Comparison of ENCODE assay signal across 16 cellular contexts in genomic region chr1:85149805-85150204, GRCh38. TPM values are rescaled to one million over a fixed set of nuclear protein-coding genes. Genes with fewer than 3 reads are reported as not detected.
A peak's percentile ranks its signal among the peaks of the same experiment; 100 is the strongest.
DNase-seq lines count a peak whose midpoint lies in the region; ATAC-seq, FAIRE-seq and TF ChIP-seq lines count a peak whose summit lies in the region.
"Had no signal": no experiment of that assay in that cellular context is flagged by ENCODE, and none has a peak within 500 bp of the region (broad histone marks: within the 10 kb centered on the region; RNA-seq: fewer than 3 reads in every experiment).

No MANE protein-coding gene starts in this region.

- TF ChIP-seq CTCF in GM12878 (IDR thresholded peaks at IDR 0.05 in 2 of 3, conservative IDR thresholded peaks at IDR 0.05 in 1 of 3; ENCODE audit: control insufficient read depth in 2 of 3, extremely low read depth in 1 of 3, insufficient read depth in 1 of 3, low read depth in 3 of 3, low read length in 3 of 3) = no peak
- TF ChIP-seq CTCF in left ventricle myocardium inferior (IDR thresholded peaks at IDR 0.05; ENCODE audit: borderline replicate concordance) = no peak
- TF ChIP-seq CTCF in psoas muscle (IDR thresholded peaks at IDR 0.05) = no peak
- TF ChIP-seq CTCF in mammary epithelial cell (conservative IDR thresholded peaks at IDR 0.05 in 1 of 2, IDR thresholded peaks at IDR 0.05 in 1 of 2; ENCODE audit: extremely low read depth in 1 of 2, insufficient read depth in 1 of 2, low read depth in 1 of 2, low read length in 2 of 2) = no peak

- no peak for TF ChIP-seq EP300 in GM12878 (IDR thresholded peaks at IDR 0.05; ENCODE audit: borderline replicate concordance in 1 of 2, control insufficient read depth in 1 of 2, low read depth in 2 of 2, low read length in 2 of 2)

- H3K4me3 ChIP-seq in GM12878 (no peak overlapping the region), left ventricle myocardium inferior (no peak overlapping the region), psoas muscle (no peak overlapping the region), mammary epithelial cell (replicated peaks in 1 of 3; ENCODE audit: insufficient read depth in 1 of 3, low read depth in 2 of 3, low read length in 3 of 3) (no peak overlapping the region)
- H3K4me3 ChIP-seq: A549, SJCRH30 had no signal

- H3K79me2 ChIP-seq in GM12878 (ENCODE audit: control insufficient read depth, insufficient read depth, low read length) (no peaks in the 10 kb centered on the region), mammary epithelial cell (ENCODE audit: insufficient read depth, low read length) (no peaks in the 10 kb centered on the region)

- WGBS in GM12878 (ENCODE audit: insufficient coverage, insufficient replicate concordance, low lambda C conversion rate, missing lambda C conversion rate) = 25% methylated on average over 2 of the region's 2 CpGs
- 27 to 40% (median 30%) methylated on average over 2 of the region's 2 CpGs for WGBS in psoas muscle, 3 donors
- 73% methylated on average over 2 of the region's 2 CpGs for WGBS in mammary epithelial cell (ENCODE audit: low coverage, missing lambda C conversion rate)

- no peak for TF ChIP-seq RAD21 in GM12878 (IDR thresholded peaks at IDR 0.05; ENCODE audit: insufficient read depth, low read depth, low read length)

- H3K27ac Mint-ChIP-seq in stimulated activated memory B cell treated with anti-CD40 and anti-IgM and Interleukin-4, amounts not matched to agents 10 μg/mL and 1 μg/mL and 100 μg/mL, for 72 hours = no peak overlapping the region

- peaks cover 12% of the 10 kb centered on the region for H3K4me1 Mint-ChIP-seq in stimulated activated memory B cell treated with anti-CD40 and anti-IgM and Interleukin-4, amounts not matched to agents 10 μg/mL and 1 μg/mL and 100 μg/mL, for 72 hours

- in situ Hi-C loops in GM12878 (cut with MboI) (no loop called here), mammary epithelial cell (cut with MboI; ENCODE audit: low sequenced_read_pairs in 2 of 2) (no loop called here)

- TF ChIP-seq POLR2A in GM12878 (IDR thresholded peaks at IDR 0.05; ENCODE audit: low read depth, low read length) = no peak

- peak; percentile 50 for DNase-seq in Right ventricle myocardium inferior (ENCODE audit: missing footprints)
- no peak for DNase-seq in cardiac septum (ENCODE audit: low spot score)
- no peak for DNase-seq in GM12878 (ENCODE audit: low read depth, low spot score)
- DNase-seq in left ventricle myocardium inferior = no peak
- DNase-seq in psoas muscle = no peak
- DNase-seq in mammary epithelial cell = no peak
- DNase-seq: COR-L47, NCI-H1417, NCI-H2029, NCI-H2171 treated with DMSO at 0.1 percent for 48 hours, SJCRH30 had no signal

- H4K20me1 ChIP-seq in GM12878 (ENCODE audit: control insufficient read depth, insufficient read depth) (no peaks in the 10 kb centered on the region), mammary epithelial cell (ENCODE audit: insufficient read depth, low read length) (no peaks in the 10 kb centered on the region)

- no peaks in the 10 kb centered on the region for H3K9me3 ChIP-seq in GM12878 (replicated peaks; ENCODE audit: control insufficient read depth, insufficient read depth, low read length)
- H3K9me3 ChIP-seq in left ventricle myocardium inferior (replicated peaks) = no peaks in the 10 kb centered on the region
- no peaks in the 10 kb centered on the region for H3K9me3 ChIP-seq in psoas muscle
- H3K9me3 ChIP-seq in mammary epithelial cell (replicated peaks; ENCODE audit: insufficient read depth, low read length) = no peaks in the 10 kb centered on the region
- H3K9me3 ChIP-seq: A549, SJCRH30 had no signal

- H3K9ac ChIP-seq in GM12878 (ENCODE audit: control insufficient read depth, insufficient read depth, low read length) = no peak overlapping the region
- no peak overlapping the region for H3K9ac ChIP-seq in mammary epithelial cell (ENCODE audit: insufficient read depth, low read length)

- H2AFZ ChIP-seq in GM12878 (ENCODE audit: control insufficient read depth, low read depth, low read length) (peak overlapping the region; percentile 29), mammary epithelial cell (ENCODE audit: low read depth, low read length) (no peak overlapping the region)

- SMC1A ChIA-PET in GM12878 (lab: Charles Lee; ENCODE audit: uncharacterized antibody, unreplicated experiment) = no interaction called here

- H3K4me1 ChIP-seq in GM12878 (ENCODE audit: control insufficient read depth, insufficient read depth, low read length) = peaks cover 25% of the 10 kb centered on the region
- peaks cover 36% of the 10 kb centered on the region for H3K4me1 ChIP-seq in left ventricle myocardium inferior
- H3K4me1 ChIP-seq in psoas muscle = peaks cover 11% of the 10 kb centered on the region
- no peaks in the 10 kb centered on the region for H3K4me1 ChIP-seq in mammary epithelial cell (ENCODE audit: insufficient read depth, low read length)
- H3K4me1 ChIP-seq: A549 had no signal

- H3K27me3 Mint-ChIP-seq in stimulated activated memory B cell treated with anti-CD40 and anti-IgM and Interleukin-4, amounts not matched to agents 10 μg/mL and 1 μg/mL and 100 μg/mL, for 72 hours = no peaks in the 10 kb centered on the region

- dilution Hi-C loops in mammary epithelial cell (cut with HindIII; ENCODE audit: low sequenced_read_pairs) = no loop called here

- H3K36me3 ChIP-seq in GM12878 (ENCODE audit: control insufficient read depth in 2 of 2, insufficient read depth in 2 of 2, low read length in 1 of 2) (no peaks in the 10 kb centered on the region), left ventricle myocardium inferior (no peaks in the 10 kb centered on the region), psoas muscle (ENCODE audit: insufficient read depth in 1 of 2, low read depth in 1 of 2) (no peaks in the 10 kb centered on the region), mammary epithelial cell (ENCODE audit: insufficient read depth, low read length) (no peaks in the 10 kb centered on the region)
- H3K36me3 ChIP-seq: SJCRH30 had no signal

- H3K4me2 ChIP-seq in GM12878 (ENCODE audit: control insufficient read depth, insufficient read depth) (no peak overlapping the region), mammary epithelial cell (ENCODE audit: insufficient read depth, low read depth, low read length) (no peak overlapping the region)
- H3K4me2 ChIP-seq: A549 had no signal

- intact Hi-C loops in Right ventricle myocardium inferior (cut with DNase I) = no loop called here
- intact Hi-C loops in cardiac septum (cut with DNase I) = loop anchor here (5.0 kb wide), 1 partner anchor 52 kb away; the partner anchor contains the start of gene SYDE2
- intact Hi-C loops in GM12878 (cut with micrococcal nuclease; ENCODE audit: unreplicated experiment) = no loop called here
- intact Hi-C loops in left ventricle myocardium inferior (cut with micrococcal nuclease) = no loop called here
- intact Hi-C loops in psoas muscle (cut with DNase I) = no loop called here
- intact Hi-C loops in mammary epithelial cell (cut with micrococcal nuclease) = no loop called here

- POLR2A ChIA-PET in GM12878 (lab: Charles Lee) = interaction anchor here (1.1 kb wide), 1 partner anchor 9 kb away, joined by 3 read pairs; no protein-coding TSS in a partner anchor

- H3K27me3 ChIP-seq in GM12878 (replicated peaks in 1 of 2; ENCODE audit: control insufficient read depth in 2 of 2, insufficient read depth in 2 of 2, low read length in 1 of 2) (no peaks in the 10 kb centered on the region), left ventricle myocardium inferior (ENCODE audit: low read depth) (no peaks in the 10 kb centered on the region), psoas muscle (ENCODE audit: insufficient read depth in 3 of 3, low read length in 2 of 3) (no peaks in the 10 kb centered on the region), mammary epithelial cell (ENCODE audit: insufficient read depth, low read length) (no peaks in the 10 kb centered on the region)
- H3K27me3 ChIP-seq: SJCRH30 had no signal

- H3K9me3 Mint-ChIP-seq in stimulated activated memory B cell treated with anti-CD40 and anti-IgM and Interleukin-4, amounts not matched to agents 10 μg/mL and 1 μg/mL and 100 μg/mL, for 72 hours = no peaks in the 10 kb centered on the region

- CTCF ChIA-PET in GM12878 (lab: Yijun Ruan, JAX) (no interaction called here), mammary epithelial cell (lab: Charles Lee; ENCODE audit: low non-redundant PET) (interaction anchor here (0.6 kb wide), 1 partner anchor 148 kb away, joined by 4 read pairs; no protein-coding TSS in a partner anchor)

- RAD21 ChIA-PET in GM12878 (lab: Charles Lee; ENCODE audit: unreplicated experiment) = interaction anchor here (1.2 kb wide), 1 partner anchor 205 kb away, joined by 3 read pairs; no protein-coding TSS in a partner anchor

- no peaks in the 10 kb centered on the region for H3K36me3 Mint-ChIP-seq in stimulated activated memory B cell treated with anti-CD40 and anti-IgM and Interleukin-4, amounts not matched to agents 10 μg/mL and 1 μg/mL and 100 μg/mL, for 72 hours

- no peak overlapping the region for H3K27ac ChIP-seq in GM12878 (ENCODE audit: control insufficient read depth, insufficient read depth)
- H3K27ac ChIP-seq in left ventricle myocardium inferior (replicated peaks) = peak overlapping the region; percentile 37
- no peak overlapping the region for H3K27ac ChIP-seq in psoas muscle
- no peak overlapping the region for H3K27ac ChIP-seq in mammary epithelial cell (ENCODE audit: insufficient read depth, low read depth, low read length)
- H3K27ac ChIP-seq: A549, C4-2B, SJCRH30 had no signal

- ATAC-seq in Right ventricle myocardium inferior (peak; percentile 54), GM12878 (no peak), psoas muscle (peak; percentile 51 to 82 (median 58)), GM21825 (IDR thresholded peaks at IDR 0.05; ENCODE audit: unreplicated experiment) (no peak)
- no peak for ATAC-seq in stimulated activated memory B cell treated with anti-CD40 and anti-IgM and Interleukin-4, amounts not matched to agents 10 μg/mL and 1 μg/mL and 100 μg/mL, for 72 hours
- ATAC-seq: A549, HCT116 had no signal

- FAIRE-seq in GM12878 (lab: Jason Lieb, UNC) = no peak
- FAIRE-seq: A549 had no signal

- H3K4me3 Mint-ChIP-seq in stimulated activated memory B cell treated with anti-CD40 and anti-IgM and Interleukin-4, amounts not matched to agents 10 μg/mL and 1 μg/mL and 100 μg/mL, for 72 hours = no peak overlapping the region

- no TSS peak for BruUV-seq in GM12878 (replicated peaks; lab: Mats Ljungman, UMichigan)
- no TSS peak for BruUV-seq in mammary epithelial cell (replicated peaks; lab: Mats Ljungman, UMichigan)

RNA-seq across cellular contexts. Expression of gene SYDE2, which starts 51.0 kb away (rescaled TPM):
- total RNA-seq in Right ventricle myocardium inferior = 20.7 TPM
- total RNA-seq in cardiac septum = 20.2 TPM
- 0.15 TPM in 1 of 2 replicates, not detected in the other for total RNA-seq in GM12878 (2013; cell fraction: nucleolus; rRNA removed)
- total RNA-seq in GM12878 (2014; rRNA removed) = 2.6 and 3.6 TPM in 2 replicates
- 4.1 and 4.6 TPM in 2 replicates for total RNA-seq in GM12878 (2014; rRNA removed; fragmentation: Illumina TruSeq; extraction: Trizol)
- 3.3 and 3.8 TPM in 2 replicates for total RNA-seq in GM12878 (2021)
- 0.26 TPM for polyA plus RNA-seq in GM12878 (2011; ENCODE audit: low read depth)
- polyA plus RNA-seq in GM12878 (2011; rRNA removed) = 0.03 TPM in 1 of 2 replicates, not detected in the other
- polyA plus RNA-seq in GM12878 (2011; cell fraction: cytosol; rRNA removed) = not detected in 2 replicates
- not detected in 2 replicates for polyA plus RNA-seq in GM12878 (2011; cell fraction: nucleus; rRNA removed)
- polyA plus RNA-seq in GM12878 (2012) = 0.55 and 0.86 TPM in 2 replicates
- 1.8 and 2.5 TPM in 2 replicates for polyA plus RNA-seq in GM12878 (2014; fragmentation: Illumina TruSeq; extraction: Trizol)
- under 1 TPM; 0.37 to 0.50 TPM for polyA plus RNA-seq in GM12878 (2014; fragmentation: Nextera tagmentation; extraction: Ambion mirVana)
- polyA plus RNA-seq in GM12878 (2014; rRNA removed) = 1.2 and 1.3 TPM in 2 replicates
- polyA plus RNA-seq in GM12878 (2016; fragmentation: Nextera tagmentation; extraction: Ambion mirVana) = 1 to 10 TPM; 1.1 to 1.8 TPM
- not detected in 2 replicates for polyA minus RNA-seq in GM12878 (2011; rRNA and poly(A)+ RNA removed)
- polyA minus RNA-seq in GM12878 (2011; cell fraction: cytosol; rRNA and poly(A)+ RNA removed) = not detected in 2 replicates
- polyA minus RNA-seq in GM12878 (2011; cell fraction: nucleus; rRNA and poly(A)+ RNA removed) = 0.19 TPM in 1 of 2 replicates, not detected in the other
- total RNA-seq in left ventricle myocardium inferior = 21.4 TPM
- total RNA-seq in psoas muscle = 1 to 10 TPM; 3.9 to 5.9 (median 4.9) TPM
- 1 to 10 TPM in 1 of 3 donors, under 1 TPM in 2; 0.30 to 1.9 (median 0.66) TPM for polyA plus RNA-seq in psoas muscle
- total RNA-seq in mammary epithelial cell = 10 to 100 TPM in 1 of 2 donors, 1 to 10 TPM in 1; 4.3 to 11.0 TPM
- polyA plus RNA-seq in mammary epithelial cell = 1.4 TPM
- 6.9 TPM for polyA minus RNA-seq in mammary epithelial cell

Comparison
In these comparisons a context has a peak if more than half of its experiments do, and no peak if none do; other contexts are left out.
1. ATAC-seq: peak in Right ventricle myocardium inferior (single experiment) and psoas muscle (4 of 4); none in GM12878 (single experiment), GM21825 (single experiment) and stimulated activated memory B cell treated with anti-CD40 and anti-IgM and Interleukin-4, amounts not matched to agents 10 μg/mL and 1 μg/mL and 100 μg/mL, for 72 hours (single experiment).